In genomic region chr16:73714976-73715375, GRCh38 we compare ENCODE assay signal across 32 cellular contexts.
"Had no signal": no experiment of that assay in that cellular context is flagged by ENCODE, and none has a peak within 500 bp of the region (broad histone marks: within the 10 kb centered on the region; RNA-seq: fewer than 3 reads in every experiment).

No MANE protein-coding gene starts in this region.

- H3K27ac ChIP-seq: ascending aorta, cardiac muscle cell, colonic mucosa, gastroesophageal sphincter, parathyroid adenoma, psoas muscle, suprapubic skin, tibial artery, WERI-Rb-1 had no signal

- H3K9ac ChIP-seq: parathyroid adenoma had no signal

- H3K4me1 ChIP-seq: colonic mucosa, parathyroid adenoma, suprapubic skin had no signal

- H3K36me3 ChIP-seq: ascending aorta, cardiac muscle cell, colonic mucosa, gastroesophageal sphincter, suprapubic skin, tibial artery, WERI-Rb-1 had no signal

- H3K4me3 Mint-ChIP-seq: activated CD4-positive, alpha-beta memory T cell treated with anti-CD3 and anti-CD28 coated beads for 36 hours; activated naive CD4-positive, alpha-beta T cell treated with anti-CD3 and anti-CD28 coated beads, Interleukin-2, amount 10 ng/mL, durations not matched to agents 7 days and 5 days; activated naive CD8-positive, alpha-beta T cell treated with anti-CD3 and anti-CD28 coated beads, Interleukin-2, amount 10 ng/mL, durations not matched to agents 7 days and 5 days; naive thymus-derived CD4-positive, alpha-beta T cell; neural crest cell had no signal

- ATAC-seq: activated CD4-positive, CD25-positive, alpha-beta regulatory T cell treated with anti-CD3 and anti-CD28 coated beads, Interleukin-2, amount 50 U/mL, for 24 hours; gastroesophageal sphincter; left colon; naive thymus-derived CD4-positive, alpha-beta T cell; psoas muscle had no signal

- H3K79me2 ChIP-seq: parathyroid adenoma had no signal

- FAIRE-seq: kidney had no signal

- H2AFZ ChIP-seq: parathyroid adenoma had no signal

- H3K9me3 Mint-ChIP-seq: activated naive CD8-positive, alpha-beta T cell treated with anti-CD3 and anti-CD28 coated beads, Interleukin-2, amount 10 ng/mL, durations not matched to agents 7 days and 5 days; neural crest cell had no signal

- H3K27me3 Mint-ChIP-seq: activated CD4-positive, alpha-beta memory T cell treated with anti-CD3 and anti-CD28 coated beads for 36 hours; activated naive CD4-positive, alpha-beta T cell treated with anti-CD3 and anti-CD28 coated beads, Interleukin-2, amount 10 ng/mL, durations not matched to agents 7 days and 5 days; activated naive CD8-positive, alpha-beta T cell treated with anti-CD3 and anti-CD28 coated beads, Interleukin-2, amount 10 ng/mL, durations not matched to agents 7 days and 5 days had no signal

- H3K27ac Mint-ChIP-seq: activated CD4-positive, alpha-beta memory T cell treated with anti-CD3 and anti-CD28 coated beads for 36 hours; activated naive CD4-positive, alpha-beta T cell treated with anti-CD3 and anti-CD28 coated beads, Interleukin-2, amount 10 ng/mL, durations not matched to agents 7 days and 5 days; activated naive CD8-positive, alpha-beta T cell treated with anti-CD3 and anti-CD28 coated beads, Interleukin-2, amount 10 ng/mL, durations not matched to agents 7 days and 5 days; naive thymus-derived CD4-positive, alpha-beta T cell had no signal

- H3K9me3 ChIP-seq: ascending aorta, colonic mucosa, gastroesophageal sphincter, psoas muscle, suprapubic skin, tibial artery had no signal

- DNase-seq: activated CD4-positive, alpha-beta memory T cell treated with anti-CD3 and anti-CD28 coated beads for 36 hours; activated CD4-positive, alpha-beta T cell treated with anti-CD3 and anti-CD28 coated beads for 48 hours; activated CD8-positive, alpha-beta memory T cell treated with anti-CD3 and anti-CD28 coated beads, Interleukin-2, amount 50 U/mL, for 4 hours; activated gamma-delta T cell; activated naive CD4-positive, alpha-beta T cell treated with anti-CD3 and anti-CD28 coated beads, Interleukin-2, amount 10 ng/mL, durations not matched to agents 7 days and 5 days; activated naive CD8-positive, alpha-beta T cell treated with anti-CD3 and anti-CD28 coated beads, Interleukin-2, amount 10 ng/mL, durations not matched to agents 7 days and 5 days; activated T-cell treated with anti-CD3 and anti-CD28 coated beads, Interleukin-2, amount 50 U/mL, for 1 hour; cerebellar nuclear complex; colonic mucosa; effector CD8-positive, alpha-beta T cell; head of caudate nucleus; hippocampal formation; kidney; left colon; midbrain; naive thymus-derived CD4-positive, alpha-beta T cell; occipital lobe; psoas muscle; stimulated activated CD4-positive, alpha-beta T cell treated with anti-CD3 and anti-CD28 coated beads, Interleukin-2, amount 100 ng/mL, for 24 hours; stimulated activated naive CD4-positive, alpha-beta T cell; T-helper 9 cell; tibial artery; WERI-Rb-1 had no signal

- H3K36me3 Mint-ChIP-seq: activated CD4-positive, alpha-beta memory T cell treated with anti-CD3 and anti-CD28 coated beads for 36 hours; activated naive CD4-positive, alpha-beta T cell treated with anti-CD3 and anti-CD28 coated beads, Interleukin-2, amount 10 ng/mL, durations not matched to agents 7 days and 5 days; activated naive CD8-positive, alpha-beta T cell treated with anti-CD3 and anti-CD28 coated beads, Interleukin-2, amount 10 ng/mL, durations not matched to agents 7 days and 5 days; brain; naive thymus-derived CD4-positive, alpha-beta T cell had no signal

- H3K4me1 Mint-ChIP-seq: activated naive CD4-positive, alpha-beta T cell treated with anti-CD3 and anti-CD28 coated beads, Interleukin-2, amount 10 ng/mL, durations not matched to agents 7 days and 5 days; activated naive CD8-positive, alpha-beta T cell treated with anti-CD3 and anti-CD28 coated beads, Interleukin-2, amount 10 ng/mL, durations not matched to agents 7 days and 5 days; naive thymus-derived CD4-positive, alpha-beta T cell had no signal

- H3K4me2 ChIP-seq: smooth muscle cell had no signal

- H3K27me3 ChIP-seq: ascending aorta, cardiac muscle cell, colonic mucosa, tibial artery had no signal

- H3K4me3 ChIP-seq: ascending aorta, cardiac muscle cell, colonic mucosa, gastroesophageal sphincter, psoas muscle, smooth muscle cell, suprapubic skin, tibial artery had no signal
